ENCODE assay signal across 9 cellular contexts in the genomic region with DNA sequence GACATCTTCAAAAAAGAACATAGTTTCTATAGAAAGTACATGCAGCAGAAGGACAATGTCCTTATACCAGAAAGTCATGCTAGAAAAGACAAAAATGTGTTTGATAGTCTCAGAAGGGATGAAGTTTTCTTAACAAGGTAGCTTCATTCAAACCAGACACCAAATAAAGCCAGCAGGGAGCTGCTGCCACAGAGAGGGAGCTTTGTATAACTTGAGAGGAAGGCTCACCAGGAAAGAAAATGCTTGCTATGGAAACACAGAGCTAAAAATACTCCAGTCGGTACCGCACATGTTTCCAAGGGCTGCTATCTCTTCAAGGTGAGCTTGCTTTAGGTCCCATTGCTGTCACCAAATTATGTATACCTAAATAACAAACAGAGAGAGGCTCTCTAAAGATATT.
DNase-seq lines count a peak whose midpoint lies in the region; ATAC-seq and TF ChIP-seq lines count a peak whose summit lies in the region.
"Had no signal": no experiment of that assay in that cellular context is flagged by ENCODE, and none has a peak within 500 bp of the region (broad histone marks: within the 10 kb centered on the region; RNA-seq: fewer than 3 reads in every experiment).

No MANE protein-coding gene starts in this region.

- peak overlapping the region; percentile 67 for H3K4me3 Mint-ChIP-seq in natural killer cell treated with Interleukin-12 subunit alpha and Interleukin-12 subunit beta and Interleukin-15 and Interleukin-18, amount 100 ng/mL, for 72 hours
- no peak overlapping the region for H3K4me3 Mint-ChIP-seq in natural killer cell
- H3K4me3 Mint-ChIP-seq: neural crest cell had no signal

- peak overlapping the region in 47 of 59 donors; percentile 1 to 53 (median 26) for H3K4me3 ChIP-seq in dorsolateral prefrontal cortex
- peak overlapping the region in 3 of 4 donors; percentile 2 to 36 (median 4) for H3K4me3 ChIP-seq in tibial nerve
- no peak overlapping the region for H3K4me3 ChIP-seq in HAP-1

- H3K27ac ChIP-seq in dorsolateral prefrontal cortex (peak overlapping the region in 17 of 59 donors; percentile 6 to 48 (median 27)), tibial nerve (peak overlapping the region in 1 of 4 donors; percentile 51)

- WGBS in tibial nerve, 2 donors = 15 to 22% methylated on average over 2 of the region's 2 CpGs

- intact Hi-C loops in natural killer cell (cut with micrococcal nuclease) = no loop called here
- intact Hi-C loops in dorsolateral prefrontal cortex (cut with DNase I) = no loop called here

- peaks cover 0 to 7% of the 10 kb centered on the region in 2 donors for H3K4me1 Mint-ChIP-seq in natural killer cell treated with Interleukin-12 subunit alpha and Interleukin-12 subunit beta and Interleukin-15 and Interleukin-18, amount 100 ng/mL, for 72 hours (ENCODE audit: low read depth in 2 of 2)
- peaks cover 0 to 5% of the 10 kb centered on the region in 2 donors for H3K4me1 Mint-ChIP-seq in natural killer cell

- no peak for TF ChIP-seq EP300 in tibial nerve (IDR thresholded peaks at IDR 0.05)

- no peaks in the 10 kb centered on the region for H3K36me3 Mint-ChIP-seq in natural killer cell treated with Interleukin-12 subunit alpha and Interleukin-12 subunit beta and Interleukin-15 and Interleukin-18, amount 100 ng/mL, for 72 hours
- peaks cover 4% of the 10 kb centered on the region for H3K36me3 Mint-ChIP-seq in natural killer cell

- H3K4me1 ChIP-seq in tibial nerve = peaks cover 0 to 14% (median 3%) of the 10 kb centered on the region in 4 donors
- no peaks in the 10 kb centered on the region for H3K4me1 ChIP-seq in HAP-1

- H3K9me3 Mint-ChIP-seq in natural killer cell treated with Interleukin-12 subunit alpha and Interleukin-12 subunit beta and Interleukin-15 and Interleukin-18, amount 100 ng/mL, for 72 hours = peaks cover 11% of the 10 kb centered on the region
- H3K9me3 Mint-ChIP-seq in natural killer cell = peaks cover 10 to 18% of the 10 kb centered on the region in 2 donors

- TF ChIP-seq CTCF in natural killer cell (IDR thresholded peaks at IDR 0.05) = no peak
- no peak for TF ChIP-seq CTCF in dorsolateral prefrontal cortex (IDR thresholded peaks at IDR 0.05 in 54 of 56, conservative IDR thresholded peaks at IDR 0.05 in 2 of 56; ENCODE audit: low read depth in 1 of 56, partially characterized antibody in 56 of 56)
- TF ChIP-seq CTCF in tibial nerve (IDR thresholded peaks at IDR 0.05) = no peak

- no peak for TF ChIP-seq POLR2A in tibial nerve (IDR thresholded peaks at IDR 0.05)

- peaks cover 0 to 8% (median 2%) of the 10 kb centered on the region in 4 donors for H3K9me3 ChIP-seq in tibial nerve
- no peaks in the 10 kb centered on the region for H3K9me3 ChIP-seq in HAP-1

- H3K27me3 Mint-ChIP-seq in natural killer cell treated with Interleukin-12 subunit alpha and Interleukin-12 subunit beta and Interleukin-15 and Interleukin-18, amount 100 ng/mL, for 72 hours = no peaks in the 10 kb centered on the region
- H3K27me3 Mint-ChIP-seq in natural killer cell (ENCODE audit: low read depth in 2 of 2) = no peaks in the 10 kb centered on the region

- ATAC-seq in natural killer cell treated with Interleukin-12 subunit alpha and Interleukin-12 subunit beta and Interleukin-15 and Interleukin-18, amount 100 ng/mL, for 72 hours = no peak
- ATAC-seq in natural killer cell (no peak), GM18519 (IDR thresholded peaks at IDR 0.05; ENCODE audit: low FRiP score, unreplicated experiment) (no peak)

- no peaks in the 10 kb centered on the region for H3K27me3 ChIP-seq in dorsolateral prefrontal cortex
- H3K27me3 ChIP-seq in tibial nerve = no peaks in the 10 kb centered on the region
- H3K27me3 ChIP-seq in HAP-1 (ENCODE audit: low read depth) = no peaks in the 10 kb centered on the region

- DNase-seq in natural killer cell treated with Interleukin-12 subunit alpha and Interleukin-12 subunit beta and Interleukin-15 and Interleukin-18, amount 100 ng/mL, for 72 hours (ENCODE audit: low spot score) = no peak
- DNase-seq in natural killer cell (no peak), HT1080 (ENCODE audit: low read depth) (peak; percentile 21), dorsolateral prefrontal cortex (no peak), tibial nerve (ENCODE audit: low spot score in 2 of 2) (no peak), HAP-1 (ENCODE audit: low spot score in 2 of 2) (no peak), SW 1271 (lab: John Stamatoyannopoulos, UW) (no peak)

- H3K27ac Mint-ChIP-seq in natural killer cell treated with Interleukin-12 subunit alpha and Interleukin-12 subunit beta and Interleukin-15 and Interleukin-18, amount 100 ng/mL, for 72 hours = peak overlapping the region in 1 of 2 donors; percentile 24
- H3K27ac Mint-ChIP-seq in natural killer cell = no peak overlapping the region

- in situ Hi-C loops in HAP-1 (cut with MboI; ENCODE audit: low sequenced_read_pairs) = no loop called here

- H3K36me3 ChIP-seq in tibial nerve (no peaks in the 10 kb centered on the region), HAP-1 (replicated peaks) (no peaks in the 10 kb centered on the region)
